1 cellular context compared by ENCODE assay signal in the genomic region with DNA sequence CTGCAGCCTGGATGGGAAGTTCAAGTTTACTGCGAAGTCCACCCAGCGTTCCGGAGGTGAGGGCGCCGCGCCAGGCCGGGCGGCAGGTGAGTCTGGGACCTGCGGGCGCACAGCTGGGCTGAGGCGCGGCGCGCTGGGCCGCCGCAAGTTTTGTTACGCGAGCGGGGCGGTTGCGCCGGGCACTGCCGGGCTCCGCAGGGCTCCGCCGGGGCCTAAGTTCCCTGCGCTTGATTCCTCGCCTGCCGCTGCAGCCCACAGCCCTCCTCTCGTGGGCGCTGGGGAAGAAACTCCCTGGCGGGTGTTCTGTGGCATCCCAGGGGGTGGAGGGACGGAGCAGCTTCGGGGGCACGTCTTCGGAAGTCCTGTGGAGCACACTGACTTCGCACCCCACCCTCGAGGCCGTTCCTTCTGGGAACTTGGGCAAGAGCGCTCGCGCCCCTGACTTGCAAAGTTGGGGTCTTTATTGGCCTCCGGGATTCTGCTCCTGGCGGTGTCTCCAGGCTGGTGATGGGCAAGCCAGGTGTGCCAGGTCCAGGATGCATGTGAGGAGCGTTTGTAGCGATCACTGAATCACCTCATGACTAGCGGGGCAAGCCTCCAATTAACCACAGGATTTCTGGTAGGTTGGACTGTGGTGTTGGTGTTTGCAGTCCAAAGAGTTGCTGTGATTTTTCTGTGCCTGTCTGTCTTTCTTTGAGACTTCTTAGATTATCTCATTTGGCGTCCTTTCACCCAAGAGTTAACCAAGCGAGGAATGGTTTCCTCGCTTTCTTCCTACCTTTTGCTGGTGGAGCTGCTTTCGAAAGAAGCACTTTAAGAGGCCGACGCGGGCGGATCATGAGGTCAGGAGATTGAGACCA.
A peak's percentile ranks its signal among the peaks of the same experiment; 100 is the strongest.
TF ChIP-seq lines count a peak whose summit lies in the region.

No MANE protein-coding gene starts in this region.

TF ChIP-seq in HepG2, 621 proteins besides CTCF, POLR2A, EP300 and RAD21 (continued from another document):
- TF ChIP-seq, protein P1, sequence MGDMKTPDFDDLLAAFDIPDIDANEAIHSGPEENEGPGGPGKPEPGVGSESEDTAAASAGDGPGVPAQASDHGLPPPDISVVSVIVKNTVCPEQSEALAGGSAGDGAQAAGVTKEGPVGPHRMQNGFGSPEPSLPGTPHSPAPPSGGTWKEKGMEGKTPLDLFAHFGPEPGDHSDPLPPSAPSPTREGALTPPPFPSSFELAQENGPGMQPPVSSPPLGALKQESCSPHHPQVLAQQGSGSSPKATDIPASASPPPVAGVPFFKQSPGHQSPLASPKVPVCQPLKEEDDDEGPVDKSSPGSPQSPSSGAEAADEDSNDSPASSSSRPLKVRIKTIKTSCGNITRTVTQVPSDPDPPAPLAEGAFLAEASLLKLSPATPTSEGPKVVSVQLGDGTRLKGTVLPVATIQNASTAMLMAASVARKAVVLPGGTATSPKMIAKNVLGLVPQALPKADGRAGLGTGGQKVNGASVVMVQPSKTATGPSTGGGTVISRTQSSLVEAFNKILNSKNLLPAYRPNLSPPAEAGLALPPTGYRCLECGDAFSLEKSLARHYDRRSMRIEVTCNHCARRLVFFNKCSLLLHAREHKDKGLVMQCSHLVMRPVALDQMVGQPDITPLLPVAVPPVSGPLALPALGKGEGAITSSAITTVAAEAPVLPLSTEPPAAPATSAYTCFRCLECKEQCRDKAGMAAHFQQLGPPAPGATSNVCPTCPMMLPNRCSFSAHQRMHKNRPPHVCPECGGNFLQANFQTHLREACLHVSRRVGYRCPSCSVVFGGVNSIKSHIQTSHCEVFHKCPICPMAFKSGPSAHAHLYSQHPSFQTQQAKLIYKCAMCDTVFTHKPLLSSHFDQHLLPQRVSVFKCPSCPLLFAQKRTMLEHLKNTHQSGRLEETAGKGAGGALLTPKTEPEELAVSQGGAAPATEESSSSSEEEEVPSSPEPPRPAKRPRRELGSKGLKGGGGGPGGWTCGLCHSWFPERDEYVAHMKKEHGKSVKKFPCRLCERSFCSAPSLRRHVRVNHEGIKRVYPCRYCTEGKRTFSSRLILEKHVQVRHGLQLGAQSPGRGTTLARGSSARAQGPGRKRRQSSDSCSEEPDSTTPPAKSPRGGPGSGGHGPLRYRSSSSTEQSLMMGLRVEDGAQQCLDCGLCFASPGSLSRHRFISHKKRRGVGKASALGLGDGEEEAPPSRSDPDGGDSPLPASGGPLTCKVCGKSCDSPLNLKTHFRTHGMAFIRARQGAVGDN (CRISPR knock-in tag; IDR thresholded peaks at IDR 0.05): peak; percentile 41; the same call in 1 of the 2 replicates
- TF ChIP-seq, protein P2, sequence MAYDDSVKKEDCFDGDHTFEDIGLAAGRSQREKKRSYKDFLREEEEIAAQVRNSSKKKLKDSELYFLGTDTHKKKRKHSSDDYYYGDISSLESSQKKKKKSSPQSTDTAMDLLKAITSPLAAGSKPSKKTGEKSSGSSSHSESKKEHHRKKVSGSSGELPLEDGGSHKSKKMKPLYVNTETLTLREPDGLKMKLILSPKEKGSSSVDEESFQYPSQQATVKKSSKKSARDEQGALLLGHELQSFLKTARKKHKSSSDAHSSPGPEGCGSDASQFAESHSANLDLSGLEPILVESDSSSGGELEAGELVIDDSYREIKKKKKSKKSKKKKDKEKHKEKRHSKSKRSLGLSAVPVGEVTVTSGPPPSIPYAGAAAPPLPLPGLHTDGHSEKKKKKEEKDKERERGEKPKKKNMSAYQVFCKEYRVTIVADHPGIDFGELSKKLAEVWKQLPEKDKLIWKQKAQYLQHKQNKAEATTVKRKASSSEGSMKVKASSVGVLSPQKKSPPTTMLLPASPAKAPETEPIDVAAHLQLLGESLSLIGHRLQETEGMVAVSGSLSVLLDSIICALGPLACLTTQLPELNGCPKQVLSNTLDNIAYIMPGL (CRISPR knock-in tag; IDR thresholded peaks at IDR 0.05; ENCODE audit: borderline replicate concordance in 1 of 2, low read depth in 1 of 2): 0 out of 4 replicates have a peak, but pooled peaks of 1 of the 2 experiments have one; percentile 30
- TF ChIP-seq, protein P3, sequence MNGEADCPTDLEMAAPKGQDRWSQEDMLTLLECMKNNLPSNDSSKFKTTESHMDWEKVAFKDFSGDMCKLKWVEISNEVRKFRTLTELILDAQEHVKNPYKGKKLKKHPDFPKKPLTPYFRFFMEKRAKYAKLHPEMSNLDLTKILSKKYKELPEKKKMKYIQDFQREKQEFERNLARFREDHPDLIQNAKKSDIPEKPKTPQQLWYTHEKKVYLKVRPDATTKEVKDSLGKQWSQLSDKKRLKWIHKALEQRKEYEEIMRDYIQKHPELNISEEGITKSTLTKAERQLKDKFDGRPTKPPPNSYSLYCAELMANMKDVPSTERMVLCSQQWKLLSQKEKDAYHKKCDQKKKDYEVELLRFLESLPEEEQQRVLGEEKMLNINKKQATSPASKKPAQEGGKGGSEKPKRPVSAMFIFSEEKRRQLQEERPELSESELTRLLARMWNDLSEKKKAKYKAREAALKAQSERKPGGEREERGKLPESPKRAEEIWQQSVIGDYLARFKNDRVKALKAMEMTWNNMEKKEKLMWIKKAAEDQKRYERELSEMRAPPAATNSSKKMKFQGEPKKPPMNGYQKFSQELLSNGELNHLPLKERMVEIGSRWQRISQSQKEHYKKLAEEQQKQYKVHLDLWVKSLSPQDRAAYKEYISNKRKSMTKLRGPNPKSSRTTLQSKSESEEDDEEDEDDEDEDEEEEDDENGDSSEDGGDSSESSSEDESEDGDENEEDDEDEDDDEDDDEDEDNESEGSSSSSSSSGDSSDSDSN (CRISPR knock-in tag; IDR thresholded peaks at IDR 0.05): peak; percentile 52; the same call in 1 of the 2 replicates
- TF ChIP-seq, protein P4, sequence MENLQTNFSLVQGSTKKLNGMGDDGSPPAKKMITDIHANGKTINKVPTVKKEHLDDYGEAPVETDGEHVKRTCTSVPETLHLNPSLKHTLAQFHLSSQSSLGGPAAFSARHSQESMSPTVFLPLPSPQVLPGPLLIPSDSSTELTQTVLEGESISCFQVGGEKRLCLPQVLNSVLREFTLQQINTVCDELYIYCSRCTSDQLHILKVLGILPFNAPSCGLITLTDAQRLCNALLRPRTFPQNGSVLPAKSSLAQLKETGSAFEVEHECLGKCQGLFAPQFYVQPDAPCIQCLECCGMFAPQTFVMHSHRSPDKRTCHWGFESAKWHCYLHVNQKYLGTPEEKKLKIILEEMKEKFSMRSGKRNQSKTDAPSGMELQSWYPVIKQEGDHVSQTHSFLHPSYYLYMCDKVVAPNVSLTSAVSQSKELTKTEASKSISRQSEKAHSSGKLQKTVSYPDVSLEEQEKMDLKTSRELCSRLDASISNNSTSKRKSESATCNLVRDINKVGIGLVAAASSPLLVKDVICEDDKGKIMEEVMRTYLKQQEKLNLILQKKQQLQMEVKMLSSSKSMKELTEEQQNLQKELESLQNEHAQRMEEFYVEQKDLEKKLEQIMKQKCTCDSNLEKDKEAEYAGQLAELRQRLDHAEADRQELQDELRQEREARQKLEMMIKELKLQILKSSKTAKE (CRISPR knock-in tag; IDR thresholded peaks at IDR 0.05; ENCODE audit: borderline replicate concordance): 0 out of 2 replicates have a peak, but pooled peaks have one; percentile 18
- TF ChIP-seq RARA (CRISPR knock-in tag; IDR thresholded peaks at IDR 0.05) (peak; percentile 29; the same call in 1 of the 2 replicates), KDM2A (CRISPR knock-in tag; IDR thresholded peaks at IDR 0.05; ENCODE audit: borderline replicate concordance, low read depth) (0 out of 2 replicates have a peak, but pooled peaks have one; percentile 3), SPEN (CRISPR knock-in tag; IDR thresholded peaks at IDR 0.05; ENCODE audit: low read depth) (0 out of 2 replicates have a peak, but pooled peaks have one; percentile 7), ZFY (CRISPR knock-in tag; IDR thresholded peaks at IDR 0.05) (peak; percentile 74; the same call in 1 of the 2 replicates), ZFX (CRISPR knock-in tag; IDR thresholded peaks at IDR 0.05; ENCODE audit: low read depth) (peak; percentile 53), HNRNPLL (IDR thresholded peaks at IDR 0.05; ENCODE audit: low read depth, low read length, poor library complexity, severe bottlenecking) (peak; percentile 24)
- TF ChIP-seq, protein P5, sequence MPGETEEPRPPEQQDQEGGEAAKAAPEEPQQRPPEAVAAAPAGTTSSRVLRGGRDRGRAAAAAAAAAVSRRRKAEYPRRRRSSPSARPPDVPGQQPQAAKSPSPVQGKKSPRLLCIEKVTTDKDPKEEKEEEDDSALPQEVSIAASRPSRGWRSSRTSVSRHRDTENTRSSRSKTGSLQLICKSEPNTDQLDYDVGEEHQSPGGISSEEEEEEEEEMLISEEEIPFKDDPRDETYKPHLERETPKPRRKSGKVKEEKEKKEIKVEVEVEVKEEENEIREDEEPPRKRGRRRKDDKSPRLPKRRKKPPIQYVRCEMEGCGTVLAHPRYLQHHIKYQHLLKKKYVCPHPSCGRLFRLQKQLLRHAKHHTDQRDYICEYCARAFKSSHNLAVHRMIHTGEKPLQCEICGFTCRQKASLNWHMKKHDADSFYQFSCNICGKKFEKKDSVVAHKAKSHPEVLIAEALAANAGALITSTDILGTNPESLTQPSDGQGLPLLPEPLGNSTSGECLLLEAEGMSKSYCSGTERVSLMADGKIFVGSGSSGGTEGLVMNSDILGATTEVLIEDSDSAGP (CRISPR knock-in tag; IDR thresholded peaks at IDR 0.05; ENCODE audit: borderline replicate concordance): peak; percentile 35; the same call in 1 of the 2 replicates
- TF ChIP-seq, protein P6, sequence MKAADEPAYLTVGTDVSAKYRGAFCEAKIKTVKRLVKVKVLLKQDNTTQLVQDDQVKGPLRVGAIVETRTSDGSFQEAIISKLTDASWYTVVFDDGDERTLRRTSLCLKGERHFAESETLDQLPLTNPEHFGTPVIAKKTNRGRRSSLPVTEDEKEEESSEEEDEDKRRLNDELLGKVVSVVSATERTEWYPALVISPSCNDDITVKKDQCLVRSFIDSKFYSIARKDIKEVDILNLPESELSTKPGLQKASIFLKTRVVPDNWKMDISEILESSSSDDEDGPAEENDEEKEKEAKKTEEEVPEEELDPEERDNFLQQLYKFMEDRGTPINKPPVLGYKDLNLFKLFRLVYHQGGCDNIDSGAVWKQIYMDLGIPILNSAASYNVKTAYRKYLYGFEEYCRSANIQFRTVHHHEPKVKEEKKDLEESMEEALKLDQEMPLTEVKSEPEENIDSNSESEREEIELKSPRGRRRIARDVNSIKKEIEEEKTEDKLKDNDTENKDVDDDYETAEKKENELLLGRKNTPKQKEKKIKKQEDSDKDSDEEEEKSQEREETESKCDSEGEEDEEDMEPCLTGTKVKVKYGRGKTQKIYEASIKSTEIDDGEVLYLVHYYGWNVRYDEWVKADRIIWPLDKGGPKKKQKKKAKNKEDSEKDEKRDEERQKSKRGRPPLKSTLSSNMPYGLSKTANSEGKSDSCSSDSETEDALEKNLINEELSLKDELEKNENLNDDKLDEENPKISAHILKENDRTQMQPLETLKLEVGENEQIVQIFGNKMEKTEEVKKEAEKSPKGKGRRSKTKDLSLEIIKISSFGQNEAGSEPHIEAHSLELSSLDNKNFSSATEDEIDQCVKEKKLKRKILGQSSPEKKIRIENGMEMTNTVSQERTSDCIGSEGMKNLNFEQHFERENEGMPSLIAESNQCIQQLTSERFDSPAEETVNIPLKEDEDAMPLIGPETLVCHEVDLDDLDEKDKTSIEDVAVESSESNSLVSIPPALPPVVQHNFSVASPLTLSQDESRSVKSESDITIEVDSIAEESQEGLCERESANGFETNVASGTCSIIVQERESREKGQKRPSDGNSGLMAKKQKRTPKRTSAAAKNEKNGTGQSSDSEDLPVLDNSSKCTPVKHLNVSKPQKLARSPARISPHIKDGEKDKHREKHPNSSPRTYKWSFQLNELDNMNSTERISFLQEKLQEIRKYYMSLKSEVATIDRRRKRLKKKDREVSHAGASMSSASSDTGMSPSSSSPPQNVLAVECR (CRISPR knock-in tag; IDR thresholded peaks at IDR 0.05; ENCODE audit: borderline replicate concordance): peak; percentile 39; the same call in 1 of the 2 replicates
